In genomic region chr1:169042377-169042776, GRCh38 we compare ENCODE assay signal across 24 cellular contexts.
DNase-seq lines count a peak whose midpoint lies in the region; ATAC-seq and TF ChIP-seq lines count a peak whose summit lies in the region.
"Had no signal": no experiment of that assay in that cellular context is flagged by ENCODE, and none has a peak within 500 bp of the region (broad histone marks: within the 10 kb centered on the region; RNA-seq: fewer than 3 reads in every experiment).

No MANE protein-coding gene starts in this region.

- peaks cover 2% of the 10 kb centered on the region for H3K27me3 Mint-ChIP-seq in activated CD8-positive, alpha-beta memory T cell treated with anti-CD3 and anti-CD28 coated beads, Interleukin-2, amount 10 ng/mL, durations not matched to agents 7 days and 5 days
- H3K27me3 Mint-ChIP-seq in CD4-positive, CD25-positive, alpha-beta regulatory T cell = no peaks in the 10 kb centered on the region
- H3K27me3 Mint-ChIP-seq in T-helper 17 cell (no peaks in the 10 kb centered on the region), immature natural killer cell (ENCODE audit: low read depth in 3 of 3) (peaks cover 0 to 4% (median 2%) of the 10 kb centered on the region in 3 donors)

- no peak overlapping the region for H3K27ac ChIP-seq in CD4-positive, CD25-positive, alpha-beta regulatory T cell (ENCODE audit: insufficient read depth, low read length, poor library complexity, severe bottlenecking)
- H3K27ac ChIP-seq in body of pancreas (no peak overlapping the region), ovary (no peak overlapping the region)
- H3K27ac ChIP-seq: PC-9 had no signal

- H3K4me3 ChIP-seq in CD4-positive, CD25-positive, alpha-beta regulatory T cell (ENCODE audit: low read depth, low read length) = no peak overlapping the region
- H3K4me3 ChIP-seq in body of pancreas (no peak overlapping the region), ovary (no peak overlapping the region)
- H3K4me3 ChIP-seq: GM12878, HAP-1, K562, PC-9 had no signal

- peaks cover 48% of the 10 kb centered on the region for H3K4me1 Mint-ChIP-seq in activated CD8-positive, alpha-beta memory T cell treated with anti-CD3 and anti-CD28 coated beads, Interleukin-2, amount 10 ng/mL, durations not matched to agents 7 days and 5 days
- peaks cover 18 to 48% (median 41%) of the 10 kb centered on the region in 4 donors for H3K4me1 Mint-ChIP-seq in CD4-positive, CD25-positive, alpha-beta regulatory T cell
- H3K4me1 Mint-ChIP-seq in T-helper 17 cell (peaks cover 32% of the 10 kb centered on the region), immature natural killer cell (peaks cover 34 to 37% of the 10 kb centered on the region in 2 donors)

- TF ChIP-seq CTCF in body of pancreas (IDR thresholded peaks at IDR 0.05) (no peak), ovary (IDR thresholded peaks at IDR 0.05) (no peak)

- intact Hi-C loops in body of pancreas (cut with DNase I) = no loop called here
- intact Hi-C loops in ovary (cut with DNase I) = no loop called here

- H3K36me3 ChIP-seq in CD4-positive, CD25-positive, alpha-beta regulatory T cell (ENCODE audit: control insufficient read depth, insufficient read depth, low read length) = no peaks in the 10 kb centered on the region
- no peaks in the 10 kb centered on the region for H3K36me3 ChIP-seq in body of pancreas (replicated peaks in 1 of 2; ENCODE audit: insufficient read depth in 1 of 2, low read depth in 2 of 2)
- no peaks in the 10 kb centered on the region for H3K36me3 ChIP-seq in ovary
- H3K36me3 ChIP-seq: HAP-1 had no signal

- H3K27me3 ChIP-seq in CD4-positive, CD25-positive, alpha-beta regulatory T cell (ENCODE audit: control insufficient read depth, insufficient read depth, low read length) = no peaks in the 10 kb centered on the region
- H3K27me3 ChIP-seq in body of pancreas = no peaks in the 10 kb centered on the region
- H3K27me3 ChIP-seq in ovary = no peaks in the 10 kb centered on the region

- CTCF ChIA-PET in activated CD8-positive, alpha-beta memory T cell treated with anti-CD3 and anti-CD28 coated beads, Interleukin-2, amount 10 ng/mL, durations not matched to agents 7 days and 5 days (lab: Charles Lee) = interaction anchor here (0.7 to 1.2 kb wide), 2 partner anchors 16 to 61 kb away, joined by 3 read pairs; no protein-coding TSS in a partner anchor

- peaks cover 3% of the 10 kb centered on the region for H3K9me3 Mint-ChIP-seq in activated CD8-positive, alpha-beta memory T cell treated with anti-CD3 and anti-CD28 coated beads, Interleukin-2, amount 10 ng/mL, durations not matched to agents 7 days and 5 days (ENCODE audit: low read depth)
- peaks cover 0 to 2% (median 0%) of the 10 kb centered on the region in 7 donors for H3K9me3 Mint-ChIP-seq in CD4-positive, CD25-positive, alpha-beta regulatory T cell
- peaks cover 0 to 2% (median 1%) of the 10 kb centered on the region in 6 donors for H3K9me3 Mint-ChIP-seq in immature natural killer cell
- H3K9me3 Mint-ChIP-seq: HFFc6 had no signal

- H3K4me1 ChIP-seq in CD4-positive, CD25-positive, alpha-beta regulatory T cell (ENCODE audit: control insufficient read depth, insufficient read depth, low read length, poor library complexity, severe bottlenecking) = peaks cover 23% of the 10 kb centered on the region
- H3K4me1 ChIP-seq in body of pancreas = no peaks in the 10 kb centered on the region
- no peaks in the 10 kb centered on the region for H3K4me1 ChIP-seq in ovary (ENCODE audit: insufficient read depth)
- H3K4me1 ChIP-seq: HAP-1 had no signal

- no peak for ATAC-seq in activated CD8-positive, alpha-beta memory T cell treated with anti-CD3 and anti-CD28 coated beads, Interleukin-2, amount 10 ng/mL, durations not matched to agents 7 days and 5 days
- no peak for ATAC-seq in CD4-positive, CD25-positive, alpha-beta regulatory T cell (ENCODE audit: low read depth in 2 of 2)
- ATAC-seq in T-helper 17 cell = no peak
- ATAC-seq in body of pancreas = no peak
- ATAC-seq: GM12878, K562 had no signal

- no peak for TF ChIP-seq EP300 in ovary (IDR thresholded peaks at IDR 0.05)

- no peaks in the 10 kb centered on the region for H3K9me3 ChIP-seq in CD4-positive, CD25-positive, alpha-beta regulatory T cell (ENCODE audit: control insufficient read depth in 2 of 2, low read length in 2 of 2)
- no peaks in the 10 kb centered on the region for H3K9me3 ChIP-seq in T-helper 17 cell (ENCODE audit: control insufficient read depth, low read length, poor library complexity, severe bottlenecking)
- H3K9me3 ChIP-seq in body of pancreas = no peaks in the 10 kb centered on the region
- no peaks in the 10 kb centered on the region for H3K9me3 ChIP-seq in ovary
- H3K9me3 ChIP-seq: HAP-1 had no signal

- H3K4me3 Mint-ChIP-seq in activated CD8-positive, alpha-beta memory T cell treated with anti-CD3 and anti-CD28 coated beads, Interleukin-2, amount 10 ng/mL, durations not matched to agents 7 days and 5 days = no peak overlapping the region
- H3K4me3 Mint-ChIP-seq in CD4-positive, CD25-positive, alpha-beta regulatory T cell = no peak overlapping the region
- H3K4me3 Mint-ChIP-seq in T-helper 17 cell (no peak overlapping the region), immature natural killer cell (no peak overlapping the region)
- H3K4me3 Mint-ChIP-seq: HFFc6 had no signal

- H3K36me3 Mint-ChIP-seq in activated CD8-positive, alpha-beta memory T cell treated with anti-CD3 and anti-CD28 coated beads, Interleukin-2, amount 10 ng/mL, durations not matched to agents 7 days and 5 days = peaks cover 41% of the 10 kb centered on the region
- H3K36me3 Mint-ChIP-seq in CD4-positive, CD25-positive, alpha-beta regulatory T cell = no peaks in the 10 kb centered on the region
- H3K36me3 Mint-ChIP-seq in T-helper 17 cell (ENCODE audit: low read depth) = no peaks in the 10 kb centered on the region
- peaks cover 0 to 9% (median 8%) of the 10 kb centered on the region in 3 donors for H3K36me3 Mint-ChIP-seq in immature natural killer cell

- no peak for DNase-seq in activated CD8-positive, alpha-beta memory T cell treated with anti-CD3 and anti-CD28 coated beads, Interleukin-2, amount 10 ng/mL, durations not matched to agents 7 days and 5 days
- DNase-seq in activated CD8-positive, alpha-beta memory T cell treated with anti-CD3 and anti-CD28 coated beads, Interleukin-2, amount 50 U/mL, for 48 hours = no peak
- DNase-seq in CD4-positive, CD25-positive, alpha-beta regulatory T cell = no peak
- DNase-seq in T-helper 17 cell = no peak
- no peak for DNase-seq in immature natural killer cell
- no peak for DNase-seq in body of pancreas
- DNase-seq in HUDEP-2 (lab: John Stamatoyannopoulos, UW; ENCODE audit: unreplicated experiment in 76 of 76) = no peak
- DNase-seq in ovary = no peak
- DNase-seq: COR-L47, DMS53, GDM1, GOT3, HFFc6, Kasumi-1, NCI-H1105, NCI-H146, NCI-H2029 treated with DMSO at 0.1 percent for 48 hours, NCI-H2227 treated with DMSO at 0.1 percent for 48 hours, NCI-H526 treated with DMSO at 0.1 percent for 48 hours, PC-9, SHP77 had no signal

- peak overlapping the region; percentile 91 for H3K27ac Mint-ChIP-seq in activated CD8-positive, alpha-beta memory T cell treated with anti-CD3 and anti-CD28 coated beads, Interleukin-2, amount 10 ng/mL, durations not matched to agents 7 days and 5 days
- H3K27ac Mint-ChIP-seq in CD4-positive, CD25-positive, alpha-beta regulatory T cell = peak overlapping the region; percentile 88 to 99 (median 89)
- H3K27ac Mint-ChIP-seq in T-helper 17 cell (peak overlapping the region; percentile 56), immature natural killer cell (peak overlapping the region in 4 of 6 donors; percentile 6 to 78 (median 42))
- H3K27ac Mint-ChIP-seq: HFFc6 had no signal

- TF ChIP-seq POLR2A in body of pancreas (IDR thresholded peaks at IDR 0.05) = no peak
- TF ChIP-seq POLR2A in ovary (IDR thresholded peaks at IDR 0.05) = no peak
